2 cellular contexts compared by ENCODE assay signal in genomic region chr14:104739546-104740516, GRCh38.
A peak's percentile ranks its signal among the peaks of the same experiment; 100 is the strongest.
TF ChIP-seq lines count a peak whose summit lies in the region.

No MANE protein-coding gene starts in this region.

TF ChIP-seq in HepG2, 621 proteins besides CTCF, POLR2A, EP300 and RAD21:
- TF ChIP-seq STAG1 (CRISPR knock-in tag; IDR thresholded peaks at IDR 0.05), result peak; percentile 37; the same call in 1 of the 2 replicates
- TF ChIP-seq ZNF558 (CRISPR knock-in tag; IDR thresholded peaks at IDR 0.05; ENCODE audit: borderline replicate concordance), result no peak
- TF ChIP-seq MNT (IDR thresholded peaks at IDR 0.05), result peak; percentile 44
- peak; percentile 15 for TF ChIP-seq ZNF687 (CRISPR knock-in tag; IDR thresholded peaks at IDR 0.05)

TF ChIP-seq in WTC11, 78 proteins besides CTCF, POLR2A, EP300 and RAD21:
- no peak for TF ChIP-seq ZNF671 (CRISPR knock-in tag; IDR thresholded peaks at IDR 0.05)
- no peak for TF ChIP-seq ESRRA (CRISPR knock-in tag; IDR thresholded peaks at IDR 0.05; ENCODE audit: borderline replicate concordance)
- TF ChIP-seq IRF1 (CRISPR knock-in tag; IDR thresholded peaks at IDR 0.05), result no peak
- no peak for TF ChIP-seq ZNF281 (CRISPR knock-in tag; IDR thresholded peaks at IDR 0.05)
- TF ChIP-seq HMGA2 (CRISPR knock-in tag; IDR thresholded peaks at IDR 0.05), result no peak
TF ChIP-seq in WTC11: peak in this region for 0.
